In genomic region chrX:1486749-1487361, GRCh38 we compare ENCODE assay signal across 13 cellular contexts. TPM values are rescaled to one million over a fixed set of nuclear protein-coding genes. Genes with fewer than 3 reads are reported as not detected.
DNase-seq lines count a peak whose midpoint lies in the region; ATAC-seq and TF ChIP-seq lines count a peak whose summit lies in the region.
"Had no signal": no experiment of that assay in that cellular context is flagged by ENCODE, and none has a peak within 500 bp of the region (broad histone marks: within the 10 kb centered on the region; RNA-seq: fewer than 3 reads in every experiment).

No MANE protein-coding gene starts in this region.

- no peaks in the 10 kb centered on the region for H3K9me3 Mint-ChIP-seq in dendritic cell treated with granulocyte-macrophage colony-stimulating factor and Interleukin-4, amounts not matched to agents 40 ng/mL and 50 ng/mL, for 4 days

- H3K27me3 ChIP-seq in BLaER1, result no peaks in the 10 kb centered on the region; the same call in 1 of the 2 replicates
- H3K27me3 ChIP-seq: foreskin keratinocyte had no signal

- H3K9me3 ChIP-seq in BLaER1 (peaks cover 21% of the 10 kb centered on the region), OCI-LY7 (ENCODE audit: low read length) (peaks cover 18% of the 10 kb centered on the region; the same call in 1 of the 2 replicates), mucosa of descending colon (no peaks in the 10 kb centered on the region)

- POLR2A ChIA-PET in OCI-LY7 (lab: Charles Lee), result no interaction called here

- peaks cover 2% of the 10 kb centered on the region for H3K27me3 Mint-ChIP-seq in dendritic cell treated with granulocyte-macrophage colony-stimulating factor and Interleukin-4, amounts not matched to agents 40 ng/mL and 50 ng/mL, for 4 days

- H3K4me3 ChIP-seq in BLaER1 (no peak overlapping the region), OCI-LY7 (ENCODE audit: low read depth, low read length, poor library complexity, severe bottlenecking) (peak overlapping the region; percentile 26), mucosa of descending colon (no peak overlapping the region)
- H3K4me3 ChIP-seq: lung had no signal

- H3K36me3 ChIP-seq in BLaER1 (peaks cover 78% of the 10 kb centered on the region), OCI-LY7 (ENCODE audit: insufficient read depth, low read length) (peaks cover 78% of the 10 kb centered on the region), mucosa of descending colon (ENCODE audit: low read depth) (no peaks in the 10 kb centered on the region)

- H3K27ac Mint-ChIP-seq in dendritic cell treated with granulocyte-macrophage colony-stimulating factor and Interleukin-4, amounts not matched to agents 40 ng/mL and 50 ng/mL, for 4 days, result peak overlapping the region; percentile 65

- peaks cover 64% of the 10 kb centered on the region for H4K20me1 ChIP-seq in BLaER1
- no peaks in the 10 kb centered on the region for H4K20me1 ChIP-seq in OCI-LY7 (ENCODE audit: insufficient read depth, low read length)

- peaks cover 37% of the 10 kb centered on the region for H3K4me1 Mint-ChIP-seq in dendritic cell treated with granulocyte-macrophage colony-stimulating factor and Interleukin-4, amounts not matched to agents 40 ng/mL and 50 ng/mL, for 4 days (ENCODE audit: low read depth)

- TF ChIP-seq CTCF in OCI-LY7 (conservative IDR thresholded peaks at IDR 0.05; ENCODE audit: low read length), result no peak
- no peak for TF ChIP-seq CTCF in mucosa of descending colon (IDR thresholded peaks at IDR 0.05)

- H3K4me2 ChIP-seq in BLaER1 (0 out of 2 replicates have a peak overlapping the region, but pooled peaks have one; percentile 28), OCI-LY7 (ENCODE audit: low read length) (peak overlapping the region; percentile 61)

- DNase-seq in OCI-LY7 (ENCODE audit: low spot score) (no peak), mucosa of descending colon (no peak), retina (no peak), NCI-H2081 (lab: John Stamatoyannopoulos, UW) (no peak), NCI-H2107 treated with DMSO at 0.1 percent for 48 hours (lab: John Stamatoyannopoulos, UW; ENCODE audit: unreplicated experiment) (no peak)
- DNase-seq: cerebellar nuclear complex, foreskin keratinocyte, NCI-H345 had no signal

- H3K4me3 Mint-ChIP-seq in dendritic cell treated with granulocyte-macrophage colony-stimulating factor and Interleukin-4, amounts not matched to agents 40 ng/mL and 50 ng/mL, for 4 days, result no peak overlapping the region

- H2AFZ ChIP-seq in OCI-LY7 (ENCODE audit: low read length), result no peak overlapping the region

- no TSS peak for BruUV-seq in OCI-LY7 (replicated peaks; lab: Mats Ljungman, UMichigan)

- peaks cover 57% of the 10 kb centered on the region for H3K4me1 ChIP-seq in BLaER1
- H3K4me1 ChIP-seq in OCI-LY7 (ENCODE audit: insufficient read depth, low read length, poor library complexity, severe bottlenecking), result peaks cover 72% of the 10 kb centered on the region
- no peaks in the 10 kb centered on the region for H3K4me1 ChIP-seq in mucosa of descending colon (ENCODE audit: low read depth)
- H3K4me1 ChIP-seq: foreskin keratinocyte had no signal

- CTCF ChIA-PET in OCI-LY7 (lab: Charles Lee; ENCODE audit: unreplicated experiment), result no interaction called here

- 0 out of 2 replicates have a peak overlapping the region, but pooled peaks have one; percentile 26 for H3K27ac ChIP-seq in BLaER1
- H3K27ac ChIP-seq in OCI-LY7 (ENCODE audit: low read depth, low read length, poor library complexity, severe bottlenecking), result peak overlapping the region; percentile 93
- H3K27ac ChIP-seq: foreskin keratinocyte had no signal

- peak; percentile 51 for ATAC-seq in mucosa of descending colon
- no peak for ATAC-seq in GM21576 (IDR thresholded peaks at IDR 0.05; ENCODE audit: unreplicated experiment)
- ATAC-seq: foreskin keratinocyte, HCT116 had no signal

- intact Hi-C loops in OCI-LY7 (cut with micrococcal nuclease; ENCODE audit: unreplicated experiment), result loop anchor here (2.0 kb wide), 1 partner anchor 18 kb away; no protein-coding TSS in a partner anchor
- intact Hi-C loops in dendritic cell treated with granulocyte-macrophage colony-stimulating factor and Interleukin-4, amounts not matched to agents 40 ng/mL and 50 ng/mL, for 4 days (cut with micrococcal nuclease), result no loop called here
- intact Hi-C loops in mucosa of descending colon (cut with DNase I, micrococcal nuclease), result no loop called here

- H3K36me3 Mint-ChIP-seq in dendritic cell treated with granulocyte-macrophage colony-stimulating factor and Interleukin-4, amounts not matched to agents 40 ng/mL and 50 ng/mL, for 4 days (ENCODE audit: low read depth), result peaks cover 9% of the 10 kb centered on the region

- H3K79me2 ChIP-seq in OCI-LY7 (ENCODE audit: insufficient read depth, low read depth, low read length), result peaks cover 52% of the 10 kb centered on the region; the same call in 1 of the 2 replicates

- no peak overlapping the region for H3K9ac ChIP-seq in BLaER1

- H3K9me2 ChIP-seq in OCI-LY7 (ENCODE audit: insufficient read depth, low read length), result no peaks in the 10 kb centered on the region

RNA-seq across cellular contexts. Expression of gene ASMTL, which starts 34.1 kb away (rescaled TPM):
- total RNA-seq in OCI-LY7 (2014; rRNA removed; shearing (Covaris generic)), result 17.2 and 17.6 TPM in 2 replicates
- total RNA-seq in OCI-LY7 (2022) (32.8 and 37.0 TPM in 2 replicates), mucosa of descending colon (10 to 100 TPM; 15.6 to 32.0 (median 18.8) TPM)

RNA-seq across cellular contexts. Expression of gene P2RY8, which starts 50.1 kb away (rescaled TPM):
- 88.3 and 110 TPM in 2 replicates for total RNA-seq in OCI-LY7 (2014; rRNA removed; shearing (Covaris generic))
- total RNA-seq in OCI-LY7 (2022) (122 and 149 TPM in 2 replicates), mucosa of descending colon (1 to 10 TPM in 2 of 3 donors, under 1 TPM in 1; 0.87 to 2.0 (median 2.0) TPM)
- total RNA-seq: foreskin keratinocyte had no signal

Comparison
In these comparisons a context has a peak if more than half of its experiments do, and no peak if none do; other contexts are left out.
1. RNA of gene P2RY8, which starts 50.1 kb away (total RNA-seq): 88.3 to 149 TPM in OCI-LY7; 0.87 to 2.0 TPM in mucosa of descending colon; every median in the first group is over 10 times any median in the second.